Comparison of ENCODE assay signal across 12 cellular contexts in the genomic region with DNA sequence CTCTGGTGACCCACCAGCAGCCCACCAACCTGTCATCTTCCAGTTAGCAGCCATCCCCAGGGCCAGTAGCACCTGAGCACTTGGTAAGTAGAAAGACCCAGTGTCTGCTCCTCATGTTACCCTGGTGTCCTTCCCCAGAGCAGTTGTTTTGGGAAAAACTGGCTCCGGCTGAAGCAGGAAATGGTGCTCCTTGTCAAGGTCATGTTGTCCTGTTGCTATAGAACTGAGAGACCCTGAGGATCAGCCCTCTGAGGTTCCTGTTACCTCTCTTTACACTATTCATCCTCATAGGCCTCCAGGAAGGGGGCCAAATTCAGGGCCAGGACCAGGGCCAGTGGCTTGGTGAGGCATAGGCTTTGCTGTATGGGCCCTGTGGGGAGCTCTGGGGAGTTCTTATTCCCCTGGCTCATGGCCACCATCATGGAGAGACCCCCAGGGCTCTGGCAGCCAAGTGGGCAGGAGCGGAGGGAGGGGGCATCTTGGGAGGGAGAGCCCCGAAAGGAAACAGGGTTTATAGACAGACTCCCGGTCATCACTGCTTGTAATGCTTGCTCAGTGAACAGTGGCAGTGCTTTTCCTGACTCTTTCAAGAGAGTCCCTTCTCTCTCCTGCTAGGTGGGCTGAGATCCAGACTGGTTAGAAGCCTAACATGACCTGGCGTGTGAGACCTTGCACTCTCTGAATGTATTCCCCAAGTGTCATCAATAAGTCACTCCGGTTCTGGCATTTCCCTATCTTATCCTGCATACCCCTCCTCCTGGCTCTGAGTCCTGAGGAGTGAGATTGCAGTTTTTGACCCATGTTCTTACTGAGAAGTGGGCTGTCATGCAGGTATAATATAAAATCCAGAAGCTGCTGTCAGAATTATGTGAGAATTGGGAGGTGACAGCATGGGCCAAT. TPM values are rescaled to one million over a fixed set of nuclear protein-coding genes. Genes with fewer than 3 reads are reported as not detected.
DNase-seq lines count a peak whose midpoint lies in the region; ATAC-seq and TF ChIP-seq lines count a peak whose summit lies in the region.
"Had no signal": no experiment of that assay in that cellular context is flagged by ENCODE, and none has a peak within 500 bp of the region (broad histone marks: within the 10 kb centered on the region; RNA-seq: fewer than 3 reads in every experiment).

No MANE protein-coding gene starts in this region.

- no peak overlapping the region for H2AFZ ChIP-seq in Karpas-422 (ENCODE audit: low read length)

- no peaks in the 10 kb centered on the region for H3K79me2 ChIP-seq in Karpas-422 (ENCODE audit: low read length)

- no peaks in the 10 kb centered on the region for H3K9me3 ChIP-seq in CD4-positive, alpha-beta memory T cell (ENCODE audit: control insufficient read depth in 1 of 2, low read length in 2 of 2)
- no peaks in the 10 kb centered on the region for H3K9me3 ChIP-seq in Karpas-422 (ENCODE audit: low read length)
- no peaks in the 10 kb centered on the region for H3K9me3 ChIP-seq in colonic mucosa
- H3K9me3 ChIP-seq: neutrophil had no signal

- H4K20me1 ChIP-seq in Karpas-422 (ENCODE audit: insufficient read depth, low read depth, low read length), result 0 out of 2 replicates have a peak, but pooled peaks cover 9% of the 10 kb centered on the region

- intact Hi-C loops in CD4-positive, alpha-beta memory T cell (cut with micrococcal nuclease), result no loop called here
- intact Hi-C loops in colonic mucosa (cut with DNase I), result no loop called here

- H3K27me3 Mint-ChIP-seq in CD4-positive, alpha-beta memory T cell, result no peaks in the 10 kb centered on the region
- H3K27me3 Mint-ChIP-seq in natural killer cell treated with Interleukin-12 subunit alpha and Interleukin-12 subunit beta and Interleukin-15 and Interleukin-18, amount 100 ng/mL, for 72 hours, result no peaks in the 10 kb centered on the region

- CTCF ChIA-PET in CD4-positive, alpha-beta memory T cell (lab: Charles Lee; ENCODE audit: partially characterized antibody), result interaction anchor here (1.0 to 1.7 kb wide), 10 partner anchors 11 to 100 kb away, joined by 3 to 15 read pairs (median 3); partner anchors contain the start of gene PPARD

- peaks cover 28 to 64% (median 47%) of the 10 kb centered on the region in 4 donors for H3K4me1 Mint-ChIP-seq in CD4-positive, alpha-beta memory T cell
- H3K4me1 Mint-ChIP-seq in natural killer cell treated with Interleukin-12 subunit alpha and Interleukin-12 subunit beta and Interleukin-15 and Interleukin-18, amount 100 ng/mL, for 72 hours (ENCODE audit: low read depth in 2 of 2), result peaks cover 33 to 38% of the 10 kb centered on the region in 2 donors

- no peaks in the 10 kb centered on the region for H3K9me2 ChIP-seq in Karpas-422 (replicated peaks; ENCODE audit: insufficient read depth, low read length)

- H3K27me3 ChIP-seq in CD4-positive, alpha-beta memory T cell (ENCODE audit: insufficient read depth, low read length), result no peaks in the 10 kb centered on the region
- no peaks in the 10 kb centered on the region for H3K27me3 ChIP-seq in Karpas-422 (ENCODE audit: low read length)
- no peaks in the 10 kb centered on the region for H3K27me3 ChIP-seq in colonic mucosa

- H3K36me3 ChIP-seq in CD4-positive, alpha-beta memory T cell (ENCODE audit: insufficient read depth, low read length), result no peaks in the 10 kb centered on the region
- H3K36me3 ChIP-seq in Karpas-422 (ENCODE audit: insufficient read depth, low read length), result no peaks in the 10 kb centered on the region
- no peaks in the 10 kb centered on the region for H3K36me3 ChIP-seq in colonic mucosa
- H3K36me3 ChIP-seq: neutrophil had no signal

- peak overlapping the region in 7 of 8 donors; percentile 60 to 72 (median 68) for H3K4me3 Mint-ChIP-seq in CD4-positive, alpha-beta memory T cell
- H3K4me3 Mint-ChIP-seq in natural killer cell treated with Interleukin-12 subunit alpha and Interleukin-12 subunit beta and Interleukin-15 and Interleukin-18, amount 100 ng/mL, for 72 hours, result no peak overlapping the region
- H3K4me3 Mint-ChIP-seq: dendritic cell treated with granulocyte-macrophage colony-stimulating factor and Interleukin-4, amounts not matched to agents 40 ng/mL and 50 ng/mL, for 4 days had no signal

- POLR2A ChIA-PET in CD4-positive, alpha-beta memory T cell (lab: Charles Lee; ENCODE audit: partially characterized antibody), result interaction anchor here (0.9 to 2.1 kb wide), 13 partner anchors 15 to 95 kb away, joined by 3 to 9 read pairs (median 3); partner anchors contain the start of genes DEF6 and RPL10A

- no peak overlapping the region for H3K4me3 ChIP-seq in CD4-positive, alpha-beta memory T cell (ENCODE audit: low read length in 2 of 2)
- H3K4me3 ChIP-seq in Karpas-422 (ENCODE audit: low read length), result no peak overlapping the region
- peak overlapping the region; percentile 4 for H3K4me3 ChIP-seq in colonic mucosa

- H3K36me3 Mint-ChIP-seq in CD4-positive, alpha-beta memory T cell, result peaks cover 5 to 11% of the 10 kb centered on the region in 2 donors
- H3K36me3 Mint-ChIP-seq in natural killer cell treated with Interleukin-12 subunit alpha and Interleukin-12 subunit beta and Interleukin-15 and Interleukin-18, amount 100 ng/mL, for 72 hours, result no peaks in the 10 kb centered on the region

- H3K9me3 Mint-ChIP-seq in CD4-positive, alpha-beta memory T cell, result peaks cover 0 to 2% (median 0%) of the 10 kb centered on the region in 8 donors
- H3K9me3 Mint-ChIP-seq in natural killer cell treated with Interleukin-12 subunit alpha and Interleukin-12 subunit beta and Interleukin-15 and Interleukin-18, amount 100 ng/mL, for 72 hours, result no peaks in the 10 kb centered on the region
- H3K9me3 Mint-ChIP-seq: dendritic cell treated with granulocyte-macrophage colony-stimulating factor and Interleukin-4, amounts not matched to agents 40 ng/mL and 50 ng/mL, for 4 days had no signal

- no peak for DNase-seq in CD4-positive, alpha-beta memory T cell
- DNase-seq in Karpas-422 (peak; percentile 29), colonic mucosa (no peak), mesenteric fat pad (ENCODE audit: low spot score) (no peak), ecto neural progenitor cell (ENCODE audit: low spot score) (no peak), NCI-H2227 (lab: John Stamatoyannopoulos, UW; ENCODE audit: unreplicated experiment) (no peak)
- peak; percentile 44 for DNase-seq in natural killer cell treated with Interleukin-12 subunit alpha and Interleukin-12 subunit beta and Interleukin-15 and Interleukin-18, amount 100 ng/mL, for 72 hours (ENCODE audit: low spot score)
- DNase-seq: DMS 273 treated with DMSO at 0.1 percent for 48 hours, NCI-H1436 had no signal

- H3K27ac Mint-ChIP-seq in CD4-positive, alpha-beta memory T cell, result peak overlapping the region; percentile 74 to 96 (median 92)
- peak overlapping the region; percentile 79 to 90 for H3K27ac Mint-ChIP-seq in natural killer cell treated with Interleukin-12 subunit alpha and Interleukin-12 subunit beta and Interleukin-15 and Interleukin-18, amount 100 ng/mL, for 72 hours
- H3K27ac Mint-ChIP-seq: dendritic cell treated with granulocyte-macrophage colony-stimulating factor and Interleukin-4, amounts not matched to agents 40 ng/mL and 50 ng/mL, for 4 days had no signal

- H3K9ac ChIP-seq in Karpas-422 (ENCODE audit: low read length) (no peak overlapping the region), colonic mucosa (ENCODE audit: low read depth in 2 of 2, low read length in 2 of 2) (peak overlapping the region in 1 of 2 donors; percentile 62)

- H3K4me2 ChIP-seq in Karpas-422 (ENCODE audit: low read depth, low read length, poor library complexity, severe bottlenecking), result no peak overlapping the region

- TF ChIP-seq CTCF in colonic mucosa (IDR thresholded peaks at IDR 0.05), result no peak

- H3K27ac ChIP-seq in CD4-positive, alpha-beta memory T cell (ENCODE audit: low read depth, low read length), result peak overlapping the region; percentile 4
- H3K27ac ChIP-seq in Karpas-422 (ENCODE audit: low read length) (no peak overlapping the region), colonic mucosa (peak overlapping the region; percentile 86)
- H3K27ac ChIP-seq: neutrophil had no signal

- no peak for ATAC-seq in natural killer cell treated with Interleukin-12 subunit alpha and Interleukin-12 subunit beta and Interleukin-15 and Interleukin-18, amount 100 ng/mL, for 72 hours
- ATAC-seq in HG03378 (IDR thresholded peaks at IDR 0.05; ENCODE audit: unreplicated experiment), result no peak

- peaks cover 42% of the 10 kb centered on the region for H3K4me1 ChIP-seq in CD4-positive, alpha-beta memory T cell (ENCODE audit: insufficient read depth, low read length)
- no peaks in the 10 kb centered on the region for H3K4me1 ChIP-seq in Karpas-422 (ENCODE audit: low read length)
- peaks cover 22% of the 10 kb centered on the region for H3K4me1 ChIP-seq in colonic mucosa

RNA-seq across cellular contexts. Expression of gene PPARD, which starts 50.7 kb away (rescaled TPM):
- total RNA-seq in CD4-positive, alpha-beta memory T cell, result 10 to 100 TPM; 37.2 to 38.7 TPM
- 10 to 100 TPM in 1 of 2 donors, 1 to 10 TPM in 1; 2.6 to 10.7 TPM for polyA plus RNA-seq in CD4-positive, alpha-beta memory T cell
- total RNA-seq in Karpas-422 (2014; rRNA removed; shearing (Covaris generic); ENCODE audit: low replicate concordance), result 2.5 and 3.2 TPM in 2 replicates
- total RNA-seq in colonic mucosa (10 to 100 TPM; 38.1 to 41.8 TPM), mesenteric fat pad (17.5 TPM)
- total RNA-seq in natural killer cell treated with Interleukin-12 subunit alpha and Interleukin-12 subunit beta and Interleukin-15 and Interleukin-18, amount 100 ng/mL, for 72 hours, result 10 to 100 TPM; 19.6 to 19.9 TPM

RNA-seq across cellular contexts. Expression of gene FANCE, which starts 59.1 kb away (rescaled TPM):
- 1 to 10 TPM; 8.9 to 9.0 TPM for total RNA-seq in CD4-positive, alpha-beta memory T cell
- 1 to 10 TPM; 5.4 to 7.0 TPM for polyA plus RNA-seq in CD4-positive, alpha-beta memory T cell
- 9.8 and 14.8 TPM in 2 replicates for total RNA-seq in Karpas-422 (2014; rRNA removed; shearing (Covaris generic); ENCODE audit: low replicate concordance)
- 10 to 100 TPM in 1 of 2 donors, 1 to 10 TPM in 1; 3.7 to 10.7 TPM for total RNA-seq in colonic mucosa
- 10 to 100 TPM; 10.4 to 27.3 TPM for total RNA-seq in natural killer cell treated with Interleukin-12 subunit alpha and Interleukin-12 subunit beta and Interleukin-15 and Interleukin-18, amount 100 ng/mL, for 72 hours
- 1.9 TPM for total RNA-seq in mesenteric fat pad

Comparison
In these comparisons a context has a peak if more than half of its experiments do, and no peak if none do; other contexts are left out.
1. DNase-seq: peak in Karpas-422 (single experiment) and natural killer cell treated with Interleukin-12 subunit alpha and Interleukin-12 subunit beta and Interleukin-15 and Interleukin-18, amount 100 ng/mL, for 72 hours (single experiment); none in CD4-positive, alpha-beta memory T cell (0 of 5), colonic mucosa (single experiment), mesenteric fat pad (single experiment), ecto neural progenitor cell (single experiment) and NCI-H2227 (single experiment).